9 cellular contexts compared by ENCODE assay signal in the genomic region with DNA sequence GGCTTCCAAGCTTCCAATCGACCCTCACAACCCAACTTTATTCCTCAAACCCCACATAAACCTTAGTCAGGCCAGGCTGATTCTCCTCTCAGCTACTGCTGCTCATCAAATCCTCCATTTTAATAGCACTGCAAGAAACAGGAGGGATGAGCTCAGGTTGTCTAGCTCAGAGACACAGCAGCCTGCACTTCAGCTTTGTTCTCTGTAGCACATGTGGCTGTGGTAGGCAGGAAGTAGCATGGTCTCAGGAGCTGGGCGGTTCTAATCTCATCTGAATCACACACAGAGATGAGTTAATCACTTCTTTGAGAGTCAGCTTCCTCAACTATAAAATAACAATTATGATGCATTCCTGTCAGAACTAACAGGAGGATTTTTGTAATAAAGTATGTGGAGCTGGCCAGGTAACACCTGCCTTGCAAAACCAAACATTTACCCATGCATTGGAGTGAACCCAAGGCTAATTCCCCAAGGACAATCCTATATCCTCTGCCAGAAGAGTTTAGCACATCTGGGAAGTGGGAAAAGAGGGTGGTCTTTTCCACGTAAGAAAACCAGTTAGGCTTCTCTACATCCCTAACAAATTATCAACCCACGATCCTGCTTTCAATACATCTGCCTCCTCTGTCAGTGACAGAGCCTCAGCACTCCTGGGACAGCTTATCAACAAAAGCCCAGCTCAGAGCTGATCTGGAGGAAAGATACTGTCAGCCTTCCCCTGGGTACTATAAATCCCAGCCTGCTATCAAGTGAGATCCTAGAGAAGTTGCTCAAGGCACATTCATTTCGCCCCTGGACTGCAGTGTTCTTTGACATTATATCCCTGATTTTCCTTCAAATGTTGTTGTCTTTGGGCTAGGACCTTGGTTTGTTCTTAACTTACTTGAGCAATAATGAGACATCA. TPM values are rescaled to one million over a fixed set of nuclear protein-coding genes. Genes with fewer than 3 reads are reported as not detected.
A peak's percentile ranks its signal among the peaks of the same experiment; 100 is the strongest.
DNase-seq lines count a peak whose midpoint lies in the region; ATAC-seq and TF ChIP-seq lines count a peak whose summit lies in the region.
"Had no signal": no experiment of that assay in that cellular context is flagged by ENCODE, and none has a peak within 500 bp of the region (broad histone marks: within the 10 kb centered on the region; RNA-seq: fewer than 3 reads in every experiment).

No MANE protein-coding gene starts in this region.

- H3K4me3 Mint-ChIP-seq in activated CD8-positive, alpha-beta T cell treated with anti-CD3 and anti-CD28 coated beads for 36 hours = peak overlapping the region; percentile 46
- H3K4me3 Mint-ChIP-seq: memory B cell had no signal

- no peak for TF ChIP-seq POLR2A in sigmoid colon (IDR thresholded peaks at IDR 0.05)

- no peaks in the 10 kb centered on the region for H3K9me3 ChIP-seq in sigmoid colon

- intact Hi-C loops in activated CD8-positive, alpha-beta T cell treated with anti-CD3 and anti-CD28 coated beads for 36 hours (cut with micrococcal nuclease) = loop anchor here (2.0 kb wide), 1 partner anchor 29 kb away; no protein-coding TSS in a partner anchor
- intact Hi-C loops in sigmoid colon (cut with DNase I) = no loop called here

- H3K36me3 ChIP-seq in BJ (ENCODE audit: control insufficient read depth, insufficient read depth, low read length) = no peaks in the 10 kb centered on the region
- no peaks in the 10 kb centered on the region for H3K36me3 ChIP-seq in sigmoid colon

- H3K4me3 ChIP-seq in BJ (ENCODE audit: low read depth, low read length) = no peak overlapping the region
- H3K4me3 ChIP-seq in sigmoid colon = no peak overlapping the region

- POLR2A ChIA-PET in BJ (lab: Charles Lee) = no interaction called here
- POLR2A ChIA-PET in activated CD8-positive, alpha-beta T cell treated with anti-CD3 and anti-CD28 coated beads for 36 hours (lab: Charles Lee) = interaction anchor here (0.7 to 2.4 kb wide), 3 partner anchors 31 to 76 kb away, joined by 3 to 20 read pairs (median 12); a partner anchor contains a TSS

- peaks cover 6% of the 10 kb centered on the region for H3K9me3 Mint-ChIP-seq in activated CD8-positive, alpha-beta T cell treated with anti-CD3 and anti-CD28 coated beads for 36 hours
- H3K9me3 Mint-ChIP-seq: memory B cell had no signal

- no peak overlapping the region for H3K27ac ChIP-seq in sigmoid colon

- DNase-seq in BJ (ENCODE audit: low read depth) = peak; percentile 19
- DNase-seq in NCI-H187 treated with DMSO at 0.1 percent for 48 hours (lab: John Stamatoyannopoulos, UW) = peak; percentile 5
- DNase-seq in activated CD8-positive, alpha-beta T cell treated with anti-CD3 and anti-CD28 coated beads for 36 hours = peak; percentile 83
- DNase-seq in fibroblast of gingiva (ENCODE audit: low read depth) = peak; percentile 16
- DNase-seq in stimulated activated CD4-positive, alpha-beta T cell treated with anti-CD3 and anti-CD28 coated beads, Interleukin-4, amount 100 ng/mL, for 1 hour = peak; percentile 46
- no peak for DNase-seq in sigmoid colon
- no peak for DNase-seq in amniotic stem cell (lab: John Stamatoyannopoulos, UW)

- peak; percentile 73 for ATAC-seq in GM21529 (IDR thresholded peaks at IDR 0.05; ENCODE audit: unreplicated experiment)
- ATAC-seq in activated CD8-positive, alpha-beta T cell treated with anti-CD3 and anti-CD28 coated beads for 36 hours = peak; percentile 100

- no peak for TF ChIP-seq EP300 in sigmoid colon (IDR thresholded peaks at IDR 0.05)

- H3K27ac Mint-ChIP-seq in activated CD8-positive, alpha-beta T cell treated with anti-CD3 and anti-CD28 coated beads for 36 hours = peak overlapping the region; percentile 99
- H3K27ac Mint-ChIP-seq: memory B cell had no signal

- H3K27me3 ChIP-seq in BJ (ENCODE audit: control insufficient read depth, insufficient read depth, low read length) (no peaks in the 10 kb centered on the region), sigmoid colon (no peaks in the 10 kb centered on the region)

- WGBS in sigmoid colon, 2 donors = 38 to 47% methylated on average over 5 of the region's 5 CpGs

- peaks cover 18% of the 10 kb centered on the region for H3K36me3 Mint-ChIP-seq in activated CD8-positive, alpha-beta T cell treated with anti-CD3 and anti-CD28 coated beads for 36 hours (ENCODE audit: low read depth)
- H3K36me3 Mint-ChIP-seq: memory B cell had no signal

- H3K4me1 ChIP-seq in sigmoid colon = no peaks in the 10 kb centered on the region

- peaks cover 28% of the 10 kb centered on the region for H3K4me1 Mint-ChIP-seq in activated CD8-positive, alpha-beta T cell treated with anti-CD3 and anti-CD28 coated beads for 36 hours (ENCODE audit: low read depth)

- TF ChIP-seq CTCF in BJ (IDR thresholded peaks at IDR 0.05; ENCODE audit: insufficient read depth, low read depth, low read length) = no peak
- no peak for TF ChIP-seq CTCF in activated CD8-positive, alpha-beta T cell treated with anti-CD3 and anti-CD28 coated beads for 36 hours (IDR thresholded peaks at IDR 0.05)
- TF ChIP-seq CTCF in sigmoid colon (IDR thresholded peaks at IDR 0.05) = no peak

- CTCF ChIA-PET in BJ (lab: Yijun Ruan, JAX) = interaction anchor here (0.6 to 1.5 kb wide), 4 partner anchors 35 to 116 kb away, joined by 3 to 11 read pairs (median 3); no protein-coding TSS in a partner anchor
- CTCF ChIA-PET in activated CD8-positive, alpha-beta T cell treated with anti-CD3 and anti-CD28 coated beads for 36 hours (lab: Charles Lee) = interaction anchor here (0.8 to 1.4 kb wide), 8 partner anchors 10 to 160 kb away, joined by 3 to 4 read pairs (median 3); a partner anchor contains a TSS

- H3K27me3 Mint-ChIP-seq in activated CD8-positive, alpha-beta T cell treated with anti-CD3 and anti-CD28 coated beads for 36 hours = no peaks in the 10 kb centered on the region
- H3K27me3 Mint-ChIP-seq: memory B cell had no signal

RNA-seq across cellular contexts. Expression of a gene that starts 32.8 kb away (rescaled TPM):
- polyA plus RNA-seq in BJ (2011; rRNA removed) (7.6 and 11.8 TPM in 2 replicates), sigmoid colon (10 to 100 TPM in 2 of 3 donors, 1 to 10 TPM in 1; 5.4 to 43.6 (median 11.1) TPM)
- 4.9 and 5.6 TPM in 2 replicates for polyA minus RNA-seq in BJ (2011; rRNA and poly(A)+ RNA removed)
- total RNA-seq in activated CD8-positive, alpha-beta T cell treated with anti-CD3 and anti-CD28 coated beads for 36 hours = 1 to 10 TPM; 4.7 to 7.7 TPM
- total RNA-seq in sigmoid colon = 1 to 10 TPM; 1.2 to 4.7 (median 2.4) TPM

Comparison
In these comparisons a context has a peak if more than half of its experiments do, and no peak if none do; other contexts are left out.
1. DNase-seq: peak in BJ (single experiment), NCI-H187 treated with DMSO at 0.1 percent for 48 hours (single experiment), activated CD8-positive, alpha-beta T cell treated with anti-CD3 and anti-CD28 coated beads for 36 hours (single experiment), fibroblast of gingiva (single experiment) and stimulated activated CD4-positive, alpha-beta T cell treated with anti-CD3 and anti-CD28 coated beads, Interleukin-4, amount 100 ng/mL, for 1 hour (single experiment); none in sigmoid colon (single experiment) and amniotic stem cell (single experiment).